In genomic region chr12:71578694-71579258, GRCh38 we compare ENCODE assay signal across 20 cellular contexts.
DNase-seq lines count a peak whose midpoint lies in the region; ATAC-seq, FAIRE-seq and TF ChIP-seq lines count a peak whose summit lies in the region.
"Had no signal": no experiment of that assay in that cellular context is flagged by ENCODE, and none has a peak within 500 bp of the region (broad histone marks: within the 10 kb centered on the region; RNA-seq: fewer than 3 reads in every experiment).

No MANE protein-coding gene starts in this region.

- 32% methylated on average over 5 of the region's 5 CpGs for WGBS in mammary epithelial cell (ENCODE audit: low coverage, missing lambda C conversion rate)
- WGBS in right cardiac atrium: 58% methylated on average over 5 of the region's 5 CpGs

- H3K27ac Mint-ChIP-seq in MCF 10A (ENCODE audit: low read depth, unreplicated experiment): no peak overlapping the region
- no peak overlapping the region for H3K27ac Mint-ChIP-seq in neural progenitor cell
- H3K27ac Mint-ChIP-seq: CD4-positive, alpha-beta memory T cell; GM23338 had no signal

- H4K20me1 ChIP-seq in mammary epithelial cell (ENCODE audit: insufficient read depth, low read length) (no peaks in the 10 kb centered on the region), neural progenitor cell (ENCODE audit: low read depth) (no peaks in the 10 kb centered on the region)
- H4K20me1 ChIP-seq: BLaER1 had no signal

- H3K9me3 ChIP-seq in mammary epithelial cell (replicated peaks; ENCODE audit: insufficient read depth, low read length) (no peaks in the 10 kb centered on the region), neural progenitor cell (ENCODE audit: low read depth) (no peaks in the 10 kb centered on the region), right cardiac atrium (ENCODE audit: control insufficient read depth, low read length) (no peaks in the 10 kb centered on the region)
- H3K9me3 ChIP-seq: BLaER1 had no signal

- intact Hi-C loops in mammary epithelial cell (cut with micrococcal nuclease): no loop called here
- intact Hi-C loops in MCF 10A (cut with micrococcal nuclease): no loop called here
- intact Hi-C loops in posterior cingulate gyrus (cut with DNase I): no loop called here
- intact Hi-C loops in right cardiac atrium (cut with DNase I): no loop called here

- no TSS peak for BruUV-seq in mammary epithelial cell (replicated peaks; lab: Mats Ljungman, UMichigan)
- no TSS peak for BruUV-seq in MCF 10A (replicated peaks; lab: Mats Ljungman, UMichigan)

- no peaks in the 10 kb centered on the region for H3K9me3 Mint-ChIP-seq in MCF 10A (ENCODE audit: unreplicated experiment)
- no peaks in the 10 kb centered on the region for H3K9me3 Mint-ChIP-seq in neural progenitor cell
- H3K9me3 Mint-ChIP-seq: GM23338 had no signal

- in situ Hi-C loops in mammary epithelial cell (cut with MboI; ENCODE audit: low sequenced_read_pairs in 2 of 2): no loop called here

- CTCF ChIA-PET in mammary epithelial cell (lab: Charles Lee; ENCODE audit: low non-redundant PET): no interaction called here
- CTCF ChIA-PET in MCF 10A (lab: Yijun Ruan, JAX): interaction anchor here (1.0 to 1.2 kb wide), 2 partner anchors 27 to 134 kb away, joined by 3 read pairs; no protein-coding TSS in a partner anchor

- H3K4me3 Mint-ChIP-seq in MCF 10A (ENCODE audit: unreplicated experiment) (no peak overlapping the region), neural progenitor cell (no peak overlapping the region)
- H3K4me3 Mint-ChIP-seq: CD14-positive monocyte; CD4-positive, alpha-beta memory T cell; GM23338 had no signal

- H3F3A ChIP-seq in neural progenitor cell (ENCODE audit: low read depth): no peaks in the 10 kb centered on the region

- peak; percentile 50 for DNase-seq in mammary epithelial cell
- DNase-seq in MCF 10A (ENCODE audit: unreplicated experiment): no peak
- peak; percentile 36 for DNase-seq in bronchial epithelial cell (ENCODE audit: low read depth)
- DNase-seq in neural progenitor cell (ENCODE audit: low spot score): no peak
- no peak for DNase-seq in posterior cingulate gyrus
- DNase-seq in activated CD8-positive, alpha-beta memory T cell treated with anti-CD3 and anti-CD28 coated beads for 24 hours: no peak
- DNase-seq in right cardiac atrium: no peak
- DNase-seq: 8988T; CD4-positive, alpha-beta memory T cell; DMS153; DMS79; GDM1; HCEC 1CT had no signal

- H3K27me3 ChIP-seq in mammary epithelial cell (ENCODE audit: insufficient read depth, low read length) (no peaks in the 10 kb centered on the region), bronchial epithelial cell (ENCODE audit: control insufficient read depth, insufficient read depth, low read length) (no peaks in the 10 kb centered on the region), neural progenitor cell (no peaks in the 10 kb centered on the region), right cardiac atrium (ENCODE audit: control insufficient read depth, insufficient read depth) (no peaks in the 10 kb centered on the region)
- H3K27me3 ChIP-seq: BLaER1 had no signal

- H3K27me3 Mint-ChIP-seq in MCF 10A (ENCODE audit: insufficient read depth, unreplicated experiment) (no peaks in the 10 kb centered on the region), neural progenitor cell (ENCODE audit: insufficient read depth, low read depth) (no peaks in the 10 kb centered on the region)

- TF ChIP-seq CTCF in mammary epithelial cell (conservative IDR thresholded peaks at IDR 0.05 in 1 of 2, IDR thresholded peaks at IDR 0.05 in 1 of 2; ENCODE audit: extremely low read depth in 1 of 2, insufficient read depth in 1 of 2, low read depth in 1 of 2, low read length in 2 of 2) (no peak), MCF 10A (IDR thresholded peaks at IDR 0.05; ENCODE audit: unreplicated experiment) (no peak), bronchial epithelial cell (IDR thresholded peaks at IDR 0.05; ENCODE audit: insufficient read depth, low read length, severe bottlenecking) (no peak), neural progenitor cell (IDR thresholded peaks at IDR 0.05) (no peak)

- H3K4me1 Mint-ChIP-seq in MCF 10A (ENCODE audit: insufficient read depth, unreplicated experiment): peaks cover 6% of the 10 kb centered on the region
- H3K4me1 Mint-ChIP-seq in neural progenitor cell: peaks cover 4% of the 10 kb centered on the region
- H3K4me1 Mint-ChIP-seq: CD14-positive monocyte; CD4-positive, alpha-beta memory T cell; GM23338 had no signal

- POLR2A ChIA-PET in MCF 10A (lab: Yijun Ruan, JAX): interaction anchor here (0.6 kb wide), 1 partner anchor 110 kb away, joined by 3 read pairs; no protein-coding TSS in a partner anchor

- H2AFZ ChIP-seq in mammary epithelial cell (ENCODE audit: low read depth, low read length) (peak overlapping the region; percentile 59), neural progenitor cell (replicated peaks) (peak overlapping the region; percentile 7)
- H2AFZ ChIP-seq: GM23338 had no signal

- H3K4me1 ChIP-seq in mammary epithelial cell (ENCODE audit: insufficient read depth, low read length): peaks cover 7% of the 10 kb centered on the region
- H3K4me1 ChIP-seq in neural progenitor cell: no peaks in the 10 kb centered on the region
- no peaks in the 10 kb centered on the region for H3K4me1 ChIP-seq in right cardiac atrium (ENCODE audit: control insufficient read depth, insufficient read depth, low read length)
- H3K4me1 ChIP-seq: BLaER1 had no signal

- H3K27ac ChIP-seq in mammary epithelial cell (ENCODE audit: insufficient read depth, low read depth, low read length): no peak overlapping the region
- H3K27ac ChIP-seq in neural progenitor cell: no peak overlapping the region
- H3K27ac ChIP-seq in right cardiac atrium (ENCODE audit: low read length): no peak overlapping the region
- H3K27ac ChIP-seq: BLaER1, HL-60 had no signal

- H3K4me3 ChIP-seq in mammary epithelial cell (replicated peaks in 1 of 3; ENCODE audit: insufficient read depth in 1 of 3, low read depth in 2 of 3, low read length in 3 of 3): no peak overlapping the region
- H3K4me3 ChIP-seq in bronchial epithelial cell (ENCODE audit: low read depth, low read length): no peak overlapping the region
- H3K4me3 ChIP-seq in neural progenitor cell: no peak overlapping the region
- H3K4me3 ChIP-seq in right cardiac atrium (ENCODE audit: low read length): no peak overlapping the region
- H3K4me3 ChIP-seq: BLaER1, GM23338 had no signal

- dilution Hi-C loops in mammary epithelial cell (cut with HindIII; ENCODE audit: low sequenced_read_pairs): no loop called here

- no peak for ATAC-seq in right cardiac atrium
- ATAC-seq: GM23338 had no signal

- H3K9ac ChIP-seq in mammary epithelial cell (ENCODE audit: insufficient read depth, low read length) (no peak overlapping the region), neural progenitor cell (no peak overlapping the region)
- H3K9ac ChIP-seq: BLaER1 had no signal

- no peaks in the 10 kb centered on the region for H3K79me2 ChIP-seq in mammary epithelial cell (ENCODE audit: insufficient read depth, low read length)
- H3K79me2 ChIP-seq in neural progenitor cell (ENCODE audit: low read depth): no peaks in the 10 kb centered on the region

- no peak for FAIRE-seq in bronchial epithelial cell (lab: Jason Lieb, UNC)
- FAIRE-seq: GM12892, GM18507, H54 had no signal

- H3K36me3 ChIP-seq in mammary epithelial cell (ENCODE audit: insufficient read depth, low read length) (no peaks in the 10 kb centered on the region), bronchial epithelial cell (ENCODE audit: control insufficient read depth, insufficient read depth, low read length) (no peaks in the 10 kb centered on the region), neural progenitor cell (no peaks in the 10 kb centered on the region)
- H3K36me3 ChIP-seq: BLaER1 had no signal

- H3K4me2 ChIP-seq in mammary epithelial cell (ENCODE audit: insufficient read depth, low read depth, low read length) (no peak overlapping the region), neural progenitor cell (no peak overlapping the region)
- H3K4me2 ChIP-seq: BLaER1, GM23338 had no signal

- H3K36me3 Mint-ChIP-seq in MCF 10A (ENCODE audit: insufficient read depth, unreplicated experiment): no peaks in the 10 kb centered on the region
- peaks cover 13% of the 10 kb centered on the region for H3K36me3 Mint-ChIP-seq in neural progenitor cell
- H3K36me3 Mint-ChIP-seq: CD14-positive monocyte; CD4-positive, alpha-beta memory T cell had no signal

Comparison
In these comparisons a context has a peak if more than half of its experiments do, and no peak if none do; other contexts are left out.
1. DNase-seq: peak in mammary epithelial cell (single experiment) and bronchial epithelial cell (single experiment); none in MCF 10A (single experiment), neural progenitor cell (single experiment), posterior cingulate gyrus (0 of 10), activated CD8-positive, alpha-beta memory T cell treated with anti-CD3 and anti-CD28 coated beads for 24 hours (single experiment) and right cardiac atrium (0 of 3).